26 cellular contexts compared by ENCODE assay signal in the genomic region with DNA sequence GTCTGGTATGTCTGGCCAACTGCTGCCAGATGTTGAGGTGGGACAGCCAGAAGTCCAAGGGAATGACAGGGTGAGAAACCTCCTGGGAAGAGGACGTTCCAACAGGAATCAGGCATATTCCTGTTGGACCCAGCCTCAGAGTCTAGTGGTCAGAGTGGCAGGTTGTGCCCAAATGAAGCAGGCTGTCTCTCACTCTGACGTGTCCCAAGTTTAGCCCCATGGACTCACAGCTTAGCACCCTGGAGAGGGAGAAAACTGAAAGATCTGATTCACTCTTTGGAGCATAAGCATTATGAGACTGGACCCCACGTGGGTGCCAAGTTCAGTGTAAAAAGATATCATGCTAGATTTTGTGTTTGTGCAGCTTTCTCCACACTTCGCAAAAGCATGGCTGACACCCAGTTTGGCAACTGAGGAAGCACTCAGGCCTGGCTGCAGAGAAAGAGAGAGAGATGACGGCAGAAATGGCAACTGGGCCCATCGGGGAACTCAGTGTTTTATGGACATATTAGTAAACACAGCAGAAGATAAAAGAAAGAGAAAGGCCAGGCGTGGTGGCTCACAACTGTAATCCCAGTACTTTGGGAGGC.
"Had no signal": no experiment of that assay in that cellular context is flagged by ENCODE, and none has a peak within 500 bp of the region (broad histone marks: within the 10 kb centered on the region; RNA-seq: fewer than 3 reads in every experiment).

No MANE protein-coding gene starts in this region.

- H3K27me3 Mint-ChIP-seq: memory B cell; progenitor cell of endocrine pancreas; stimulated activated naive B cell treated with anti-CD40 and anti-IgM and Interleukin-4, amounts not matched to agents 10 μg/mL and 1 μg/mL and 100 μg/mL, for 72 hours; stimulated activated naive CD8-positive, alpha-beta T cell treated with anti-CD3 and anti-CD28 coated beads, Interleukin-15, amount 100 ng/mL, for 72 hours had no signal

- H3K4me1 ChIP-seq: lower lobe of right lung, neural progenitor cell, pancreas, right lobe of liver, testis, vagina had no signal

- H3K9me3 Mint-ChIP-seq: memory B cell; mesothelial cell of epicardium; natural killer cell; neural progenitor cell; stimulated activated naive B cell treated with anti-CD40 and anti-IgM and Interleukin-4, amounts not matched to agents 10 μg/mL and 1 μg/mL and 100 μg/mL, for 72 hours; stimulated activated naive CD8-positive, alpha-beta T cell treated with anti-CD3 and anti-CD28 coated beads, Interleukin-15, amount 100 ng/mL, for 72 hours had no signal

- H3K4me3 Mint-ChIP-seq: memory B cell; mesothelial cell of epicardium; natural killer cell; neural progenitor cell; stimulated activated naive B cell treated with anti-CD40 and anti-IgM and Interleukin-4, amounts not matched to agents 10 μg/mL and 1 μg/mL and 100 μg/mL, for 72 hours; stimulated activated naive CD8-positive, alpha-beta T cell treated with anti-CD3 and anti-CD28 coated beads, Interleukin-15, amount 100 ng/mL, for 72 hours had no signal

- H3K36me3 Mint-ChIP-seq: memory B cell; mesothelial cell of epicardium; natural killer cell; neural progenitor cell; stimulated activated naive B cell treated with anti-CD40 and anti-IgM and Interleukin-4, amounts not matched to agents 10 μg/mL and 1 μg/mL and 100 μg/mL, for 72 hours had no signal

- ATAC-seq: left lobe of liver; lower lobe of right lung; natural killer cell; pancreas; right lobe of liver; stimulated activated naive B cell treated with anti-CD40 and anti-IgM and Interleukin-4, amounts not matched to agents 10 μg/mL and 1 μg/mL and 100 μg/mL, for 72 hours; stimulated activated naive CD8-positive, alpha-beta T cell treated with anti-CD3 and anti-CD28 coated beads, Interleukin-15, amount 100 ng/mL, for 72 hours; upper lobe of right lung had no signal

- H3K4me1 Mint-ChIP-seq: neural progenitor cell; stimulated activated naive CD8-positive, alpha-beta T cell treated with anti-CD3 and anti-CD28 coated beads, Interleukin-15, amount 100 ng/mL, for 72 hours had no signal

- H3K27ac ChIP-seq: coronary artery, dorsolateral prefrontal cortex, heart right ventricle, lower lobe of right lung, neural progenitor cell, pancreas, right lobe of liver, spleen, testis, tibial nerve, upper lobe of right lung, vagina had no signal

- H3K27ac Mint-ChIP-seq: memory B cell; mesothelial cell of epicardium; progenitor cell of endocrine pancreas; stimulated activated naive B cell treated with anti-CD40 and anti-IgM and Interleukin-4, amounts not matched to agents 10 μg/mL and 1 μg/mL and 100 μg/mL, for 72 hours had no signal

- H3K4me3 ChIP-seq: coronary artery, dorsolateral prefrontal cortex, heart right ventricle, lower lobe of right lung, neural progenitor cell, pancreas, right lobe of liver, spleen, testis, tibial nerve, upper lobe of right lung, vagina had no signal

- H3K36me3 ChIP-seq: heart right ventricle, lower lobe of right lung, neural progenitor cell, pancreas, right lobe of liver, spleen, tibial nerve, upper lobe of right lung, vagina had no signal

- DNase-seq: dorsolateral prefrontal cortex; effector CD8-positive, alpha-beta T cell; heart right ventricle; hypothalamus; kidney glomerular epithelial cell; lower lobe of right lung; natural killer cell; nucleus accumbens; pancreas; right lobe of liver; spleen; stimulated activated CD4-positive, alpha-beta T cell treated with anti-CD3 and anti-CD28 coated beads, Interleukin-15, amount 100 ng/mL, for 24 hours; stimulated activated CD4-positive, alpha-beta T cell treated with anti-CD3 and anti-CD28 coated beads, Interleukin-1b, Interleukin-23, amount 100 ng/mL, for 48 hours; stimulated activated CD4-positive, alpha-beta T cell treated with anti-CD3 and anti-CD28 coated beads, Interleukin-4, amount 100 ng/mL, for 24 hours; stimulated activated naive B cell treated with anti-CD40 and anti-IgM and Interleukin-4, amounts not matched to agents 10 μg/mL and 1 μg/mL and 100 μg/mL, for 72 hours; stimulated activated naive CD8-positive, alpha-beta T cell treated with anti-CD3 and anti-CD28 coated beads, Interleukin-15, amount 100 ng/mL, for 72 hours; testis; upper lobe of right lung had no signal

- H3K27me3 ChIP-seq: dorsolateral prefrontal cortex, heart right ventricle, neural progenitor cell, pancreas, right lobe of liver, spleen, testis, tibial nerve, upper lobe of right lung, vagina had no signal

- H3K9me3 ChIP-seq: heart right ventricle, lower lobe of right lung, pancreas, right lobe of liver, spleen, testis, tibial nerve, upper lobe of right lung, vagina had no signal
